Comparison of ENCODE assay signal across 33 cellular contexts in genomic region chr1:178028973-178029481, GRCh38. TPM values are rescaled to one million over a fixed set of nuclear protein-coding genes. Genes with fewer than 3 reads are reported as not detected.
"Had no signal": no experiment of that assay in that cellular context is flagged by ENCODE, and none has a peak within 500 bp of the region (broad histone marks: within the 10 kb centered on the region; RNA-seq: fewer than 3 reads in every experiment).

No MANE protein-coding gene starts in this region.

- H3K9me3 ChIP-seq: adrenal gland, body of pancreas, breast epithelium, Peyer's patch had no signal

- H3K27ac ChIP-seq: body of pancreas, breast epithelium, Peyer's patch, VCaP had no signal

- ATAC-seq: activated naive CD4-positive, alpha-beta T cell treated with anti-CD3 and anti-CD28 coated beads, Interleukin-2, amount 50 U/mL, for 72 hours; activated T-cell treated with anti-CD3 and anti-CD28 coated beads, Interleukin-2, amount 50 U/mL, for 4 hours; body of pancreas; PC-3 had no signal

- H3K4me1 ChIP-seq: breast epithelium, Peyer's patch had no signal

- H3K4me3 ChIP-seq: adrenal gland, body of pancreas, breast epithelium, Peyer's patch had no signal

- H3K36me3 ChIP-seq: adrenal gland, breast epithelium had no signal

- H3K27me3 ChIP-seq: adrenal gland, body of pancreas, breast epithelium, Peyer's patch had no signal

- DNase-seq: activated B cell treated with CpG ODN at 0.5 μM for 24 hours; activated CD4-positive, alpha-beta memory T cell treated with anti-CD3 and anti-CD28 coated beads for 36 hours; activated CD4-positive, alpha-beta T cell treated with anti-CD3 and anti-CD28 coated beads for 4 hours; activated CD4-positive, alpha-beta T cell treated with anti-CD3 and anti-CD28 coated beads, Interleukin-2, amount 50 U/mL, for 1 hour; activated CD4-positive, CD25-positive, alpha-beta regulatory T cell treated with anti-CD3 and anti-CD28 coated beads, Interleukin-2, amount 50 U/mL, for 72 hours; activated CD8-positive, alpha-beta memory T cell treated with anti-CD3 and anti-CD28 coated beads, Interleukin-2, amount 50 U/mL, for 4 hours; activated gamma-delta T cell treated with Interleukin-2 at 50 U/mL for 16 hours; activated naive CD4-positive, alpha-beta T cell treated with anti-CD3 and anti-CD28 coated beads for 36 hours; activated T-cell treated with anti-CD3 and anti-CD28 coated beads for 4 hours; activated T-cell treated with anti-CD3 and anti-CD28 coated beads, Interleukin-2, amount 50 U/mL, for 4 hours; adrenal gland; body of pancreas; Karpas-422; KBM-7; NCI-H1105; NCI-H1436; NCI-H1694; NCI-H1930; NCI-H345; NCI-H524 treated with DMSO at 0.1 percent for 48 hours; PC-3; Peyer's patch; RPMI8226; SW 1271; T-helper 1 cell; T-helper 2 cell; T-helper 9 cell had no signal

RNA-seq across cellular contexts. Expression of gene SEC16B, which starts 59.2 kb away (rescaled TPM):
- total RNA-seq: activated B cell treated with CpG ODN at 0.5 μM for 24 hours; activated CD4-positive, alpha-beta memory T cell treated with anti-CD3 and anti-CD28 coated beads for 36 hours; activated naive CD4-positive, alpha-beta T cell treated with anti-CD3 and anti-CD28 coated beads for 36 hours; activated naive CD4-positive, alpha-beta T cell treated with anti-CD3 and anti-CD28 coated beads, Interleukin-2, amount 50 U/mL, for 72 hours; activated T-cell treated with anti-CD3 and anti-CD28 coated beads, Interleukin-2, amount 50 U/mL, for 4 hours; activated T-helper 1 cell treated with anti-CD3 and anti-CD28 coated beads, Interleukin-12 subunit alpha, Interleukin-12 subunit beta, Interleukin-2, Interleukin-4 antibody, amounts not matched to agents 30 ng/mL and 10 ng/mL and 1 ng/mL, durations not matched to agents 14 hours and 24 hours and 36 hours; MCF 10A had no signal
- polyA plus RNA-seq: IgD-negative memory B cell had no signal
